1 cellular context compared by ENCODE assay signal in the genomic region with DNA sequence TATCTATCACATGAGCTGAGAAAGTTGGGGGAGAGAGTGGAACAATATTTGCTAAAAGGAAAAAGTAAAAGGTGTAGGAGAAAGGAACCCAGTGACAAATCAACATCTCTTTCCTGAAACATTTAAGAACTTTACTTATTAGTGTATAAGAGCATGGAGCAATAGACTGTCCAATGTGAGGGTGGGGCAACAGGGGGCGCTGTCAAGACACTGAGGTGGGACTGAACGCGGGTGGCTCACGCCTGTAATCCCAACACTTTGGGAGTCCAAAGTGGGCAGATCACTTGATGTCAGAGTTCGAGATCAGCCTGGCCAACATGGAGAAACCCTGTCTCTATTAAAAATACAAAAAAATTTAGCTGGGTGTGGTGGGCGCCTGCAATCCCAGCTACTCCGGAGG.
TF ChIP-seq lines count a peak whose summit lies in the region.

No MANE protein-coding gene starts in this region.

TF ChIP-seq in H1, 55 proteins besides CTCF, POLR2A, EP300 and RAD21:
- TF ChIP-seq SUZ12 (IDR thresholded peaks at IDR 0.05; ENCODE audit: low read length) (no peak), POU5F1 (IDR thresholded peaks at IDR 0.05; ENCODE audit: low read depth, low read length) (no peak), SP4 (IDR thresholded peaks at IDR 0.05; ENCODE audit: low read length) (no peak), CBX5 (IDR thresholded peaks at IDR 0.05; ENCODE audit: low read depth, low read length) (no peak), MAFK (IDR thresholded peaks at IDR 0.05; ENCODE audit: low read depth, low read length) (no peak), SP1 (IDR thresholded peaks at IDR 0.05; ENCODE audit: low read depth, low read length) (no peak), EZH2 (IDR thresholded peaks at IDR 0.05; ENCODE audit: low read depth, low read length, severe bottlenecking) (no peak), TBP (IDR thresholded peaks at IDR 0.05; ENCODE audit: low read depth, low read length) (no peak)
TF ChIP-seq in H1: peak in this region for 0.
